In genomic region chrX:51641421-51642021, GRCh38 we compare ENCODE assay signal across 9 cellular contexts. TPM values are rescaled to one million over a fixed set of nuclear protein-coding genes. Genes with fewer than 3 reads are reported as not detected.
DNase-seq lines count a peak whose midpoint lies in the region; ATAC-seq and TF ChIP-seq lines count a peak whose summit lies in the region.
"Had no signal": no experiment of that assay in that cellular context is flagged by ENCODE, and none has a peak within 500 bp of the region (broad histone marks: within the 10 kb centered on the region; RNA-seq: fewer than 3 reads in every experiment).

No MANE protein-coding gene starts in this region.

- H3F3A ChIP-seq in SU-DHL-6 (ENCODE audit: insufficient read depth): no peaks in the 10 kb centered on the region

- H3K9me3 ChIP-seq in SU-DHL-6 (ENCODE audit: insufficient read depth, low read length) (no peaks in the 10 kb centered on the region), iPS DF 6.9 (ENCODE audit: control insufficient read depth, insufficient read depth, low read length) (no peaks in the 10 kb centered on the region), gastroesophageal sphincter (no peaks in the 10 kb centered on the region)

- WGBS in iPS DF 6.9 (ENCODE audit: insufficient coverage, insufficient read length): no CpG with 5 or more reads among the region's 19 CpGs
- 22% methylated on average over 9 of the region's 19 CpGs for WGBS in gastroesophageal sphincter (ENCODE audit: low coverage in 1 of 2), 2 donors

- peak; percentile 47 for DNase-seq in NCI-H1436 (lab: John Stamatoyannopoulos, UW)
- DNase-seq in NCI-H1436 treated with DMSO at 0.1 percent for 48 hours (lab: John Stamatoyannopoulos, UW): no peak
- DNase-seq in Jurkat, Clone E6-1 (ENCODE audit: low read depth, low spot score): peak; percentile 31
- DNase-seq in iPS DF 6.9 (ENCODE audit: low read depth, low spot score): peak; percentile 20
- DNase-seq in stimulated activated CD4-positive, alpha-beta T cell treated with anti-CD3 and anti-CD28 coated beads, Interleukin-12 subunit alpha, Interleukin-12 subunit beta, amount 100 ng/mL, for 4 hours: no peak

- H3K27me3 ChIP-seq in SU-DHL-6 (ENCODE audit: low read length) (no peaks in the 10 kb centered on the region), iPS DF 6.9 (ENCODE audit: control insufficient read depth, insufficient read depth, low read length) (no peaks in the 10 kb centered on the region), gastroesophageal sphincter (no peaks in the 10 kb centered on the region)

- no peak overlapping the region for H3K4me2 ChIP-seq in SU-DHL-6 (ENCODE audit: low read depth, low read length, poor library complexity, severe bottlenecking)

- H3K4me1 ChIP-seq in iPS DF 6.9 (ENCODE audit: control insufficient read depth, insufficient read depth, low read length) (no peaks in the 10 kb centered on the region), gastroesophageal sphincter (no peaks in the 10 kb centered on the region)

- H3K36me3 ChIP-seq in SU-DHL-6 (ENCODE audit: low read length) (no peaks in the 10 kb centered on the region), iPS DF 6.9 (ENCODE audit: control insufficient read depth, insufficient read depth, low read length) (no peaks in the 10 kb centered on the region), gastroesophageal sphincter (no peaks in the 10 kb centered on the region)

- TF ChIP-seq CTCF in SU-DHL-6 (IDR thresholded peaks at IDR 0.05; ENCODE audit: insufficient read depth, low read length, poor library complexity, severe bottlenecking) (peak; percentile 26), gastroesophageal sphincter (IDR thresholded peaks at IDR 0.05) (peak in 1 of 4 experiments; percentile 34)

- H3K9me2 ChIP-seq in SU-DHL-6 (replicated peaks; ENCODE audit: insufficient read depth, low read length): no peaks in the 10 kb centered on the region

- H3K9ac ChIP-seq in SU-DHL-6 (ENCODE audit: low read length): no peak overlapping the region

- H4K20me1 ChIP-seq in SU-DHL-6 (ENCODE audit: low read depth, low read length): no peaks in the 10 kb centered on the region

- H3K4me3 ChIP-seq in Jurkat, Clone E6-1 (ENCODE audit: low read length): no peak overlapping the region
- H3K4me3 ChIP-seq in SU-DHL-6 (ENCODE audit: insufficient read depth, low read length, poor library complexity, severe bottlenecking) (no peak overlapping the region), iPS DF 6.9 (ENCODE audit: low read length) (no peak overlapping the region), gastroesophageal sphincter (no peak overlapping the region)

- no peak overlapping the region for H3K27ac ChIP-seq in SU-DHL-6 (ENCODE audit: low read depth, low read length)
- H3K27ac ChIP-seq in iPS DF 6.9 (ENCODE audit: low read length): no peak overlapping the region
- no peak overlapping the region for H3K27ac ChIP-seq in gastroesophageal sphincter

- no peaks in the 10 kb centered on the region for H3K79me2 ChIP-seq in SU-DHL-6 (ENCODE audit: insufficient read depth, low read length)

- no peak for TF ChIP-seq POLR2A in gastroesophageal sphincter (IDR thresholded peaks at IDR 0.05)

- no peak for TF ChIP-seq EP300 in gastroesophageal sphincter (IDR thresholded peaks at IDR 0.05)

- H2AFZ ChIP-seq in SU-DHL-6 (ENCODE audit: low read depth, low read length, severe bottlenecking): no peak overlapping the region

- ATAC-seq in gastroesophageal sphincter (no peak), HG02840 (IDR thresholded peaks at IDR 0.05; ENCODE audit: low FRiP score, unreplicated experiment) (no peak)

RNA-seq across cellular contexts. Expression of gene CENPVL3, which starts 22.8 kb away (rescaled TPM):
- not detected for polyA plus RNA-seq in Jurkat, Clone E6-1 (2012; ENCODE audit: insufficient read depth, insufficient read length)
- not detected for total RNA-seq in gastroesophageal sphincter
- total RNA-seq: CD4-positive, alpha-beta memory T cell had no signal
- polyA plus RNA-seq: CD4-positive, alpha-beta memory T cell had no signal

RNA-seq across cellular contexts. Expression of gene CENPVL2, which starts 41.1 kb away (rescaled TPM):
- not detected for polyA plus RNA-seq in Jurkat, Clone E6-1 (2012; ENCODE audit: insufficient read depth, insufficient read length)
- total RNA-seq in gastroesophageal sphincter: not detected
- total RNA-seq: CD4-positive, alpha-beta memory T cell had no signal
- polyA plus RNA-seq: CD4-positive, alpha-beta memory T cell had no signal

Comparison
In these comparisons a context has a peak if more than half of its experiments do, and no peak if none do; other contexts are left out.
1. DNase-seq: peak in NCI-H1436 (single experiment), Jurkat, Clone E6-1 (single experiment) and iPS DF 6.9 (single experiment); none in NCI-H1436 treated with DMSO at 0.1 percent for 48 hours (single experiment) and stimulated activated CD4-positive, alpha-beta T cell treated with anti-CD3 and anti-CD28 coated beads, Interleukin-12 subunit alpha, Interleukin-12 subunit beta, amount 100 ng/mL, for 4 hours (single experiment).